21 cellular contexts compared by ENCODE assay signal in genomic region chr1:81234237-81234636, GRCh38.
"Had no signal": no experiment of that assay in that cellular context is flagged by ENCODE, and none has a peak within 500 bp of the region (broad histone marks: within the 10 kb centered on the region; RNA-seq: fewer than 3 reads in every experiment).

No MANE protein-coding gene starts in this region.

- H3K9me3 ChIP-seq: SK-N-SH had no signal

- DNase-seq: IMR-90, Karpas-422, KG1, MM.1S, NCI-H1092 treated with DMSO at 0.1 percent for 48 hours, NCI-H1436, NCI-H187, NCI-H2029, NCI-H2081 treated with DMSO at 0.1 percent for 48 hours, NCI-H2171, NCI-H226, NCI-H446, NCI-H510A, NCI-H524 treated with DMSO at 0.1 percent for 48 hours, NCI-H69, NCI-H774, Right ventricle myocardium superior, RPMI8226, SIG-M5, SK-N-SH had no signal

- H3K9me2 ChIP-seq: SK-N-SH had no signal

- H3K9ac ChIP-seq: SK-N-SH had no signal

- ATAC-seq: HepG2 had no signal

- H3K4me2 ChIP-seq: SK-N-SH had no signal
